In the genomic region with DNA sequence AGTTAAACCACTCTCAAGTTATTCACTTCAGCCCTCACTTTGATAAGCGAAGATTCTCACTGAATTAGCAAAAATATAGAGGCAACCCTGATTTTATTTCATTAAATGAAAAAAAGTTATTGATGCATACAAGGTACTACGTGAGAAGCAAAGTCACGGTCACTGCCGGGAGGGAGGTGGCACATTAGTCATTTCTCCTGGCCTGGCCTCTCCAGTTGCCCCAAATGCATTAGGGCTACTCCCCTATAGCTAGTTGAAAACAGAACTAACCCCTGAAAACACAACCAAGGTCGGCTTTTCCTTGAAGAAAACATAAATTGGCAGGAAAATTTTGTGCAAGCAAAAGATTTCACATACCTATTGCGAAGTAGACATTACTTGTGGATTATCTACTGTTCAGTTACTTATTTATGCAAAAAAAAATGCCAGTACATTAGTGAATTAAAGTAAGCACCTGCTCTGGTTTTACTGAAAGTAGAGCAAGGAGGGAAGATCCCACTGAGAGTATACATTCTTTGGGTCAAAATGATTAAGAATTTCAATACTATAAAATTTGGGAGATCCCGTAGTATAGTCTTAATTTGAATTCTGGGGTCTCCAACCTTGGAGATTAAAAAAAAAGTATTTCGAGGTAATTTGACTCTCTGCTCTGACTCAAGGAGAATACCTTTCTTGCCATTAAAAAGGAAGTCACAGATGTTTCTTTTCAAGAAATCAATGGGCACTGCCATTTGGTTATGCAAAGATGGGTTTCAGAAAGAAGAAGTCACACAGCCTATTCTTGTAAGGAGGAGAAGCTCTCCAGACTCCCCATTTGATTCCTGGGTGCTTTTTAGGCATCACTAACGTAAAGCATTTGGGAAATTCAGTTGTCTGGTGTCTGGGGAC, we compare ENCODE assay signal across 15 cellular contexts. TPM values are rescaled to one million over a fixed set of nuclear protein-coding genes. Genes with fewer than 3 reads are reported as not detected.
DNase-seq lines count a peak whose midpoint lies in the region; ATAC-seq and TF ChIP-seq lines count a peak whose summit lies in the region.
"Had no signal": no experiment of that assay in that cellular context is flagged by ENCODE, and none has a peak within 500 bp of the region (broad histone marks: within the 10 kb centered on the region; RNA-seq: fewer than 3 reads in every experiment).

No MANE protein-coding gene starts in this region.

- H3K18ac ChIP-seq in mesenchymal stem cell (ENCODE audit: low read depth in 1 of 2, low read length in 2 of 2), result no peak overlapping the region

- no peak overlapping the region for H3K4me3 Mint-ChIP-seq in Calu3 (ENCODE audit: low read depth, unreplicated experiment)
- H3K4me3 Mint-ChIP-seq: T-cell, type B pancreatic cell had no signal

- H3K23ac ChIP-seq in mesenchymal stem cell (ENCODE audit: low read length in 2 of 2), result no peak overlapping the region

- no peak overlapping the region for H3K4me3 ChIP-seq in mesenchymal stem cell (ENCODE audit: insufficient read depth in 1 of 2, low read depth in 1 of 2, low read length in 2 of 2)
- H3K4me3 ChIP-seq: heart left ventricle had no signal

- H3K27me3 Mint-ChIP-seq in Calu3 (ENCODE audit: unreplicated experiment), result peaks cover 12% of the 10 kb centered on the region

- CTCF ChIA-PET in Calu3 (lab: Charles Lee), result no interaction called here

- H2BK120ac ChIP-seq in mesenchymal stem cell (ENCODE audit: low read depth, low read length), result no peak overlapping the region

- ATAC-seq in GM18502 (IDR thresholded peaks at IDR 0.05; ENCODE audit: poor library complexity, unreplicated experiment), result peak; percentile 88
- ATAC-seq in GM19463 (IDR thresholded peaks at IDR 0.05; ENCODE audit: unreplicated experiment), result peak; percentile 63
- peak; percentile 70 for ATAC-seq in HG02870 (IDR thresholded peaks at IDR 0.05; ENCODE audit: unreplicated experiment)
- ATAC-seq in HG03520 (IDR thresholded peaks at IDR 0.05; ENCODE audit: unreplicated experiment), result peak; percentile 63
- ATAC-seq: heart left ventricle, T-cell had no signal

- BruUV-seq in Calu3 (replicated peaks; lab: Mats Ljungman, UMichigan), result no TSS peak

- no peak overlapping the region for H3K9ac ChIP-seq in mesenchymal stem cell (ENCODE audit: low read length)

- TF ChIP-seq CTCF in Calu3 (IDR thresholded peaks at IDR 0.05; ENCODE audit: unreplicated experiment), result no peak

- H3K27me3 ChIP-seq in mesenchymal stem cell (ENCODE audit: control insufficient read depth in 1 of 2, insufficient read depth in 1 of 2, low read length in 2 of 2), result no peaks in the 10 kb centered on the region

- no peak overlapping the region for H4K8ac ChIP-seq in mesenchymal stem cell (ENCODE audit: low read length)

- H3K79me1 ChIP-seq in mesenchymal stem cell (replicated peaks; ENCODE audit: low read length, poor library complexity, severe bottlenecking), result no peaks in the 10 kb centered on the region

- no peak overlapping the region for H2BK12ac ChIP-seq in mesenchymal stem cell (ENCODE audit: low read length in 2 of 2)

- H3K4ac ChIP-seq in mesenchymal stem cell (ENCODE audit: low read depth in 1 of 2, low read length in 2 of 2), result no peak overlapping the region

- no peaks in the 10 kb centered on the region for H3K4me1 ChIP-seq in mesenchymal stem cell (ENCODE audit: control insufficient read depth, insufficient read depth, low read depth, low read length)
- H3K4me1 ChIP-seq: heart left ventricle had no signal

- no peak overlapping the region for H2BK5ac ChIP-seq in mesenchymal stem cell (ENCODE audit: low read depth, low read length, poor library complexity, severe bottlenecking)

- H3K4me2 ChIP-seq in mesenchymal stem cell (ENCODE audit: low read length, poor library complexity, severe bottlenecking), result no peak overlapping the region

- intact Hi-C loops in Calu3 (cut with micrococcal nuclease; ENCODE audit: unreplicated experiment), result no loop called here

- H3K14ac ChIP-seq in mesenchymal stem cell (ENCODE audit: low read length in 2 of 2), result no peak overlapping the region

- no peak overlapping the region for H2BK15ac ChIP-seq in mesenchymal stem cell (ENCODE audit: low read depth, poor library complexity, severe bottlenecking)

- H3K27ac ChIP-seq in mesenchymal stem cell (ENCODE audit: low read length, poor library complexity, severe bottlenecking), result no peak overlapping the region
- H3K27ac ChIP-seq: heart left ventricle had no signal

- H4K91ac ChIP-seq in mesenchymal stem cell (ENCODE audit: low read length), result no peak overlapping the region

- H3K9me3 ChIP-seq in mesenchymal stem cell (ENCODE audit: control insufficient read depth, low read length), result no peaks in the 10 kb centered on the region
- H3K9me3 ChIP-seq: heart left ventricle had no signal

- H2AFZ ChIP-seq in mesenchymal stem cell (ENCODE audit: low read depth, low read length), result no peak overlapping the region

- H2AK5ac ChIP-seq in mesenchymal stem cell (ENCODE audit: low read length, severe bottlenecking), result no peak overlapping the region

- H3K9me3 Mint-ChIP-seq in Calu3 (ENCODE audit: low read depth, unreplicated experiment), result peaks cover 3% of the 10 kb centered on the region
- H3K9me3 Mint-ChIP-seq: T-cell, type B pancreatic cell had no signal

- no peaks in the 10 kb centered on the region for H3K36me3 ChIP-seq in mesenchymal stem cell (ENCODE audit: control insufficient read depth in 1 of 2, insufficient read depth in 2 of 2, low read depth in 1 of 2, low read length in 2 of 2)
- H3K36me3 ChIP-seq: heart left ventricle had no signal

- DNase-seq in GM19240 (ENCODE audit: insufficient read length, low spot score) (no peak), mesenchymal stem cell (no peak), Calu3 (no peak), epidermal melanocyte (ENCODE audit: insufficient read length, low spot score) (no peak)
- DNase-seq: amniotic stem cell, heart left ventricle, mammary epithelial cell, NCI-H774, T-cell had no signal

- no peaks in the 10 kb centered on the region for H3K4me1 Mint-ChIP-seq in Calu3 (ENCODE audit: low read depth, unreplicated experiment)
- H3K4me1 Mint-ChIP-seq: T-cell had no signal

- H3K27ac Mint-ChIP-seq in Calu3 (ENCODE audit: unreplicated experiment), result no peak overlapping the region
- H3K27ac Mint-ChIP-seq: T-cell, type B pancreatic cell had no signal

- WGBS in mesenchymal stem cell, result 92% methylated on average over 6 of the region's 9 CpGs

- no peaks in the 10 kb centered on the region for H3K36me3 Mint-ChIP-seq in Calu3 (ENCODE audit: insufficient read depth, unreplicated experiment)
- H3K36me3 Mint-ChIP-seq: T-cell, type B pancreatic cell had no signal

RNA-seq across cellular contexts. Expression of a gene that starts 28.3 kb away (rescaled TPM):
- 0.07 TPM for polyA plus RNA-seq in mesenchymal stem cell (2013, experiment 1 of 2)
- polyA plus RNA-seq in mesenchymal stem cell (2013, experiment 2 of 2), result not detected
- total RNA-seq in Calu3 (2022), result not detected in 2 replicates
- total RNA-seq: mammary epithelial cell, renal cortical epithelial cell had no signal
- polyA plus RNA-seq: mammary epithelial cell had no signal

RNA-seq across cellular contexts. Expression of a gene that starts 44.8 kb away (rescaled TPM):
- polyA plus RNA-seq in mesenchymal stem cell (2013, experiment 1 of 2), result 15.2 TPM
- polyA plus RNA-seq in mesenchymal stem cell (2013, experiment 2 of 2), result 14.8 TPM
- 35.1 and 35.6 TPM in 2 replicates for total RNA-seq in Calu3 (2022)
